In the genomic region with DNA sequence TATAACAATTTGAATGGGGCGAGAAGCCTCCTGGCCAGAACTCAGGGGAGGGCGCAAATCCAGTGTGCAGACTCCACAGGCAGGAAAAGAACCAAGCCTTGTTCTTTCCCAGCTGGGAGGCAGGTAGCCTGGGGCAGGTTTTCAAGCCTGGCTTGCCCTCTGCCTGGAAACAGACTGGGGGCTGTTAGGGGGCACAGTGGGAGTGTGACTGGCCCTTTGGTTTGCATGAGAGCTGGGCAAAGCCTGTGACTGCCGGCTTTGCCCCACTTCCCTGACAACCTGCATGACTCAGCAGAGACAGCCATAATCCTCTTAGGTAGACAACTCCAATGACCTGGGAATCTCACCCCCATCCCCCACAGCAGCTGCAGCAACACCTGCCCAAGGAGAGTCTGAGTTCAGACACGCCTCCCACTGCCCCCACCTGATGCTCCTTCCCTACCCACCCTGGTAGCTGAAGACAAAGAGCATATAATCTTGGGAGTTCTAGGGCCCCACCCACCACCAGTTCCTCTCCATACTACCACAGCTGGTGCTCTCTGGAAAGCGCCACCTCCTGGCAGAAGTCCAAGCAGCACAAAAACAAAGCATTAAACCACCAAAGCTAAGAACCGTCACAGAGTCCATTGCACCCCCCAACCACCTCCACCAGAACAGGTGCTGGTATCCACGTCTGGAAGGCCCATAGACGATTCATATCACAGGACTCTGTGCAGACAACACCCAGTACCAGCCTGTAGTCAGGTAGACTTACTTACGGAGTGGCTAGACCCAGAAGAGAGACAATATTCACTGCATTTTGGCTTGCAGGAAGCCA, we compare ENCODE assay signal across 12 cellular contexts.
A peak's percentile ranks its signal among the peaks of the same experiment; 100 is the strongest.
DNase-seq lines count a peak whose midpoint lies in the region; ATAC-seq and TF ChIP-seq lines count a peak whose summit lies in the region.
"Had no signal": no experiment of that assay in that cellular context is flagged by ENCODE, and none has a peak within 500 bp of the region (broad histone marks: within the 10 kb centered on the region; RNA-seq: fewer than 3 reads in every experiment).

No MANE protein-coding gene starts in this region.

- no peaks in the 10 kb centered on the region for H3K36me3 Mint-ChIP-seq in osteocyte (ENCODE audit: unreplicated experiment)
- H3K36me3 Mint-ChIP-seq: CD4-positive, CD25-positive, alpha-beta regulatory T cell had no signal

- intact Hi-C loops in colonic mucosa (cut with DNase I) (loop anchor here (2.0 kb wide), 1 partner anchor 56 kb away; no protein-coding TSS in a partner anchor), sciatic nerve (cut with DNase I) (no loop called here)

- no peak for ATAC-seq in HG02885 (IDR thresholded peaks at IDR 0.05; ENCODE audit: poor library complexity, unreplicated experiment)
- no peak for ATAC-seq in sciatic nerve

- H3K4me1 ChIP-seq in BE2C = no peaks in the 10 kb centered on the region
- no peaks in the 10 kb centered on the region for H3K4me1 ChIP-seq in colonic mucosa
- H3K4me1 ChIP-seq: prostate gland had no signal

- no peaks in the 10 kb centered on the region for H3K9me3 ChIP-seq in BE2C
- H3K9me3 ChIP-seq in colonic mucosa = no peaks in the 10 kb centered on the region
- H3K9me3 ChIP-seq: prostate gland had no signal

- H3K27ac Mint-ChIP-seq in osteocyte (ENCODE audit: unreplicated experiment) = no peak overlapping the region
- H3K27ac Mint-ChIP-seq: CD4-positive, CD25-positive, alpha-beta regulatory T cell had no signal

- H3K27me3 ChIP-seq in BE2C (no peaks in the 10 kb centered on the region), colonic mucosa (no peaks in the 10 kb centered on the region)

- H3K27ac ChIP-seq in colonic mucosa = no peak overlapping the region
- H3K27ac ChIP-seq: prostate gland had no signal

- no peak overlapping the region for H3K4me3 Mint-ChIP-seq in osteocyte (ENCODE audit: unreplicated experiment)
- H3K4me3 Mint-ChIP-seq: CD4-positive, CD25-positive, alpha-beta regulatory T cell had no signal

- peaks cover 8% of the 10 kb centered on the region for H3K9me3 Mint-ChIP-seq in osteocyte (ENCODE audit: unreplicated experiment)

- H3K4me3 ChIP-seq in BE2C (ENCODE audit: low read depth, low read length) = no peak overlapping the region
- no peak overlapping the region for H3K4me3 ChIP-seq in colonic mucosa
- H3K4me3 ChIP-seq: prostate gland had no signal

- H3K9ac ChIP-seq in colonic mucosa (ENCODE audit: low read depth in 2 of 2, low read length in 2 of 2) = no peak overlapping the region

- H3K4me1 Mint-ChIP-seq in osteocyte (ENCODE audit: unreplicated experiment) = no peaks in the 10 kb centered on the region
- H3K4me1 Mint-ChIP-seq: CD4-positive, CD25-positive, alpha-beta regulatory T cell had no signal

- peaks cover 22% of the 10 kb centered on the region for H3K27me3 Mint-ChIP-seq in osteocyte (ENCODE audit: unreplicated experiment)

- TF ChIP-seq CTCF in BE2C (IDR thresholded peaks at IDR 0.05; ENCODE audit: low read depth, low read length) (peak; percentile 35), GM12874 (IDR thresholded peaks at IDR 0.05; ENCODE audit: insufficient read depth, low read depth, low read length) (peak; percentile 29; the same call in 1 of the 2 replicates), colonic mucosa (IDR thresholded peaks at IDR 0.05) (peak; percentile 12), osteocyte (IDR thresholded peaks at IDR 0.05) (no peak)

- DNase-seq in BE2C = peak; percentile 24
- DNase-seq in NCI-H2171 treated with DMSO at 0.1 percent for 48 hours (lab: John Stamatoyannopoulos, UW) = peak; percentile 96
- peak; percentile 47 for DNase-seq in colonic mucosa
- no peak for DNase-seq in iPS-NIHi7 (ENCODE audit: extremely low spot score)
- no peak for DNase-seq in osteocyte (ENCODE audit: extremely low spot score, unreplicated experiment)
- no peak for DNase-seq in sciatic nerve (ENCODE audit: low spot score)
- DNase-seq: activated naive CD4-positive, alpha-beta T cell treated with anti-CD3 and anti-CD28 coated beads, Interleukin-2, amount 50 U/mL, for 16 hours; NCI-H187 had no signal

- H3K36me3 ChIP-seq in BE2C (no peaks in the 10 kb centered on the region), colonic mucosa (no peaks in the 10 kb centered on the region)
- H3K36me3 ChIP-seq: prostate gland had no signal

Comparison
In these comparisons a context has a peak if more than half of its experiments do, and no peak if none do; other contexts are left out.
1. DNase-seq: peak in BE2C (single experiment), NCI-H2171 treated with DMSO at 0.1 percent for 48 hours (single experiment) and colonic mucosa (single experiment); none in iPS-NIHi7 (single experiment), osteocyte (single experiment) and sciatic nerve (single experiment).